9 cellular contexts compared by ENCODE assay signal in the genomic region with DNA sequence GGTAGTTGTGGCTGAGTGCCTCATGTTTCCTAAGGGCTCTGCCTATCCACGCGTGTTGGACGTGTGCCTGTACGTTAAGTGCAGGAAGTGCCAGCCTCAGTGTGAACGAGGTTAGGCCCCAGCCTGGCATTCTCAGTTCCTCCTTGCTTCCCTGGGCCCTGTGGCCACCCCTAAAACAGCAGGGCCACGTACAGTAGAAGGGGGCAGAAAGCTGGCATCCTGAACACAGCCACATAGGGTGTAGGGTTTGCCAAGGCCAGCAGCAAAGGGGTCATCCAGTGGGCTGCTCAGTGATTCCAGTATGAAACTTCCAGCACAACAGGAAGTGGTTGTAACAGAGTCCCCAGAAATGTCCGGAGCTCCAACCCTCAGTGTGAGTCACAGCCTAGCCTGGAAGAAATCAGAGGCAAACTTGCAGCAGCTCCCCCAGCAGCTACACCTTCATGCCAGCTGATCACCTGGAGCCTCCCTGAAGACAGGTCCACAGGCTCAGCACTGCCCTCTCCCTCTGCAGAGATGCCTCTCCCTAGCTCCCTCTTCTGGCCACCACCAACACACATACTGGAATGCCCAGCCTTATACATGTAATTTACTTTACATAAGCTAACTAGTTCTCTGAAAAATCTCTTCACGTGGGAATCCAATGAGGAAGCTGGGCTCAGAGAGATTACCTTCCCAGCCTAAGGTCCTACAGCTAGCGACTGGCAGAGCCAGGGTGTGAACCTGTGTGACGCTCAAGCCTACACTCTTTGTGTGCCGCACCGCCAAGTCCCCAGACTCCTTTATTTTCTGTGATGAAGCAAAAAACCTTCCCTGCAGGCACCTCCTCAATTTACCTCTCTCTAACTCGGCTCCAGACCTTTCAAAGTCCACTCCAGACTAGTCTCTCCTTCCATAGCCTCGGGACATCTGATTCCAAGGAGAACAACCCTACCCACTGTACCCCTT. TPM values are rescaled to one million over a fixed set of nuclear protein-coding genes. Genes with fewer than 3 reads are reported as not detected.
DNase-seq lines count a peak whose midpoint lies in the region; ATAC-seq and TF ChIP-seq lines count a peak whose summit lies in the region.
"Had no signal": no experiment of that assay in that cellular context is flagged by ENCODE, and none has a peak within 500 bp of the region (broad histone marks: within the 10 kb centered on the region; RNA-seq: fewer than 3 reads in every experiment).

No MANE protein-coding gene starts in this region.

- peak; percentile 32 to 42 for ATAC-seq in CD4-positive, CD25-positive, alpha-beta regulatory T cell (ENCODE audit: low read depth in 2 of 2)
- peak; percentile 51 for ATAC-seq in GM18511 (IDR thresholded peaks at IDR 0.05; ENCODE audit: unreplicated experiment)

- intact Hi-C loops in lower leg skin (cut with DNase I; ENCODE audit: low total_unique reads) = no loop called here

- H3K9me3 ChIP-seq in CD4-positive, CD25-positive, alpha-beta regulatory T cell (ENCODE audit: control insufficient read depth in 2 of 2, low read length in 2 of 2) = no peaks in the 10 kb centered on the region
- H3K9me3 ChIP-seq in SJSA1 (replicated peaks) = no peaks in the 10 kb centered on the region
- H3K9me3 ChIP-seq: thoracic aorta had no signal

- no peak for TF ChIP-seq POLR2A in lower leg skin (IDR thresholded peaks at IDR 0.05)

- H3K27me3 ChIP-seq in CD4-positive, CD25-positive, alpha-beta regulatory T cell (ENCODE audit: control insufficient read depth, insufficient read depth, low read length) = no peaks in the 10 kb centered on the region
- no peaks in the 10 kb centered on the region for H3K27me3 ChIP-seq in SJSA1 (replicated peaks)

- H3K4me3 ChIP-seq in CD4-positive, CD25-positive, alpha-beta regulatory T cell (ENCODE audit: low read depth, low read length) = no peak overlapping the region
- H3K4me3 ChIP-seq in SJSA1 (no peak overlapping the region), choroid plexus epithelial cell (ENCODE audit: low read depth, low read length) (no peak overlapping the region), lower leg skin (ENCODE audit: low read depth, poor library complexity, severe bottlenecking) (no peak overlapping the region)
- H3K4me3 ChIP-seq: thoracic aorta had no signal

- H3K4me1 ChIP-seq in CD4-positive, CD25-positive, alpha-beta regulatory T cell (ENCODE audit: control insufficient read depth, insufficient read depth, low read length, poor library complexity, severe bottlenecking) = no peaks in the 10 kb centered on the region
- H3K4me1 ChIP-seq in SJSA1 (replicated peaks) = peaks cover 10% of the 10 kb centered on the region

- H3K36me3 ChIP-seq in CD4-positive, CD25-positive, alpha-beta regulatory T cell (ENCODE audit: control insufficient read depth, insufficient read depth, low read length) = no peaks in the 10 kb centered on the region
- no peaks in the 10 kb centered on the region for H3K36me3 ChIP-seq in SJSA1
- H3K36me3 ChIP-seq: thoracic aorta had no signal

- H3K4me1 Mint-ChIP-seq in CD4-positive, CD25-positive, alpha-beta regulatory T cell = peaks cover 0 to 6% (median 4%) of the 10 kb centered on the region in 4 donors
- H3K4me1 Mint-ChIP-seq in type B pancreatic cell (ENCODE audit: unreplicated experiment) = peaks cover 6% of the 10 kb centered on the region

- H3K4me3 Mint-ChIP-seq in CD4-positive, CD25-positive, alpha-beta regulatory T cell = no peak overlapping the region
- H3K4me3 Mint-ChIP-seq in type B pancreatic cell = no peak overlapping the region

- 50 to 51% methylated on average over 14 of the region's 14 CpGs for WGBS in lower leg skin, 2 donors

- H3K27ac ChIP-seq in CD4-positive, CD25-positive, alpha-beta regulatory T cell (ENCODE audit: insufficient read depth, low read length, poor library complexity, severe bottlenecking) = no peak overlapping the region
- no peak overlapping the region for H3K27ac ChIP-seq in SJSA1

- H3K27ac Mint-ChIP-seq in CD4-positive, CD25-positive, alpha-beta regulatory T cell = peak overlapping the region in 2 of 3 donors; percentile 16 to 22
- no peak overlapping the region for H3K27ac Mint-ChIP-seq in type B pancreatic cell

- H3K9me3 Mint-ChIP-seq in CD4-positive, CD25-positive, alpha-beta regulatory T cell = peaks cover 0 to 2% (median 0%) of the 10 kb centered on the region in 7 donors
- H3K9me3 Mint-ChIP-seq in type B pancreatic cell = no peaks in the 10 kb centered on the region

- peak in 2 of 3 donors; percentile 8 to 55 for DNase-seq in CD4-positive, CD25-positive, alpha-beta regulatory T cell
- DNase-seq in HuH-7.5 (ENCODE audit: low spot score) (peak; percentile 75), SJSA1 (ENCODE audit: low read depth in 1 of 2, low spot score in 2 of 2) (peak; percentile 3 to 43), choroid plexus epithelial cell (ENCODE audit: low read depth) (peak; percentile 74), lower leg skin (ENCODE audit: low spot score in 2 of 2) (peak; percentile 37 to 86), type B pancreatic cell (ENCODE audit: extremely low spot score, unreplicated experiment) (no peak), GOT3 (lab: John Stamatoyannopoulos, UW) (no peak)

- peaks cover 9% of the 10 kb centered on the region for H3K27me3 Mint-ChIP-seq in CD4-positive, CD25-positive, alpha-beta regulatory T cell
- no peaks in the 10 kb centered on the region for H3K27me3 Mint-ChIP-seq in type B pancreatic cell

- TF ChIP-seq CTCF in choroid plexus epithelial cell (conservative IDR thresholded peaks at IDR 0.05; ENCODE audit: low read depth, low read length) (peak; percentile 76), lower leg skin (IDR thresholded peaks at IDR 0.05) (no peak), type B pancreatic cell (conservative IDR thresholded peaks at IDR 0.05) (peak; percentile 68)

- H3K36me3 Mint-ChIP-seq in CD4-positive, CD25-positive, alpha-beta regulatory T cell = no peaks in the 10 kb centered on the region
- no peaks in the 10 kb centered on the region for H3K36me3 Mint-ChIP-seq in type B pancreatic cell

RNA-seq across cellular contexts. Expression of a gene that starts 26.6 kb away (rescaled TPM):
- total RNA-seq in CD4-positive, CD25-positive, alpha-beta regulatory T cell = not detected
- polyA plus RNA-seq in CD4-positive, CD25-positive, alpha-beta regulatory T cell = under 1 TPM in 2 of 4 donors, not detected in 2; 0.21 to 0.39 TPM
- not detected in 2 replicates for total RNA-seq in SJSA1 (2014; rRNA removed; shearing (Covaris generic))
- total RNA-seq in lower leg skin (1 to 10 TPM; 1.8 to 4.0 (median 2.4) TPM), type B pancreatic cell (ENCODE audit: low replicate concordance) (2.6 and 6.4 TPM in 2 replicates)
- total RNA-seq: thoracic aorta had no signal

RNA-seq across cellular contexts. Expression of a gene that starts 59.7 kb away (rescaled TPM):
- not detected for total RNA-seq in CD4-positive, CD25-positive, alpha-beta regulatory T cell
- polyA plus RNA-seq in CD4-positive, CD25-positive, alpha-beta regulatory T cell = 1 to 10 TPM in 2 of 4 donors, under 1 TPM in 2; 0.11 to 1.3 (median 0.81) TPM
- not detected in 2 replicates for total RNA-seq in SJSA1 (2014; rRNA removed; shearing (Covaris generic))
- total RNA-seq in lower leg skin = 1 to 10 TPM in 3 of 4 donors, under 1 TPM in 1; 0.91 to 3.6 (median 2.7) TPM
- not detected in 2 replicates for total RNA-seq in type B pancreatic cell (ENCODE audit: low replicate concordance)

Comparison
In these comparisons a context has a peak if more than half of its experiments do, and no peak if none do; other contexts are left out.
1. DNase-seq: peak in CD4-positive, CD25-positive, alpha-beta regulatory T cell (2 of 3), HuH-7.5 (single experiment), SJSA1 (2 of 2), choroid plexus epithelial cell (single experiment) and lower leg skin (2 of 2); none in type B pancreatic cell (single experiment) and GOT3 (single experiment).
2. CTCF ChIP-seq: peak in choroid plexus epithelial cell (single experiment) and type B pancreatic cell (single experiment); none in lower leg skin (0 of 3).